ENCODE assay signal across 11 cellular contexts in the genomic region with DNA sequence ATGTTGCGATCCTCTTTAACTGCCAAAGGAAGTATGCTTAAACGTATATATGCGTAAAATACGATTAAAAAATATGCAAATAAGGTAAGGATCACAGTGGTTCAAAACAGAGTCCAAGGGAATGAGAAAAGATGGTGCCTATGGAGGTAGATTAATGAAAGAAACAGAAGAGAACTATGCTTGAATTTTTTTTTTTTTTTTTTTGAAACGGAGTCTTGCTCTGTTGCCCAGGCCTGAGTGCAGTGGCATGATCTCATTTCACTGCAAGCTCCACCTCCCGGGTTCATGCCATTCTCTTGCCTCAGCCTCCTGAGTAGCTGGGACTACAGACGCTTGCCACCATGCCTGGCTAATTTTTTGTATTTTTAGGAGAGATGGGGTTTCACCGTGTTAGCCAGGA. TPM values are rescaled to one million over a fixed set of nuclear protein-coding genes. Genes with fewer than 3 reads are reported as not detected.
DNase-seq lines count a peak whose midpoint lies in the region; ATAC-seq and TF ChIP-seq lines count a peak whose summit lies in the region.
"Not testable (repeated sequence)": the region's sequence is repeated elsewhere in the genome, so short reads cannot be mapped to it uniquely, and the experiment has no call there.
"Had no signal": no experiment of that assay in that cellular context is flagged by ENCODE, and none has a peak within 500 bp of the region (broad histone marks: within the 10 kb centered on the region; RNA-seq: fewer than 3 reads in every experiment).

No MANE protein-coding gene starts in this region.

- DNase-seq in CD4-positive, alpha-beta T cell; WTC11 (ENCODE audit: low spot score); naive thymus-derived CD4-positive, alpha-beta T cell: not testable (repeated sequence)
- DNase-seq in trophoblast cell, result peak; percentile 22 to 64

- not testable (repeated sequence) for H3K4me2 ChIP-seq in trophoblast cell (ENCODE audit: low read length)

- peaks cover 68% of the 10 kb centered on the region for H3K4me1 Mint-ChIP-seq in CD4-positive, alpha-beta T cell (ENCODE audit: low read depth)
- peaks cover 31 to 44% (median 36%) of the 10 kb centered on the region in 3 donors for H3K4me1 Mint-ChIP-seq in IgD-negative memory B cell
- H3K4me1 Mint-ChIP-seq in WTC11, result peaks cover 26% of the 10 kb centered on the region
- H3K4me1 Mint-ChIP-seq in activated naive CD8-positive, alpha-beta T cell (ENCODE audit: low read depth), result peaks cover 71% of the 10 kb centered on the region
- peaks cover 39 to 82% (median 61%) of the 10 kb centered on the region in 7 donors for H3K4me1 Mint-ChIP-seq in naive thymus-derived CD4-positive, alpha-beta T cell

- not testable (repeated sequence) for H4K91ac ChIP-seq in trophoblast cell (ENCODE audit: low read depth, low read length)

- WGBS in trophoblast cell (ENCODE audit: extremely low coverage, insufficient coverage, insufficient read length), result no CpG with 5 or more reads among the region's 8 CpGs

- H3K79me2 ChIP-seq in trophoblast cell (ENCODE audit: control insufficient read depth, insufficient read depth, low read length, poor library complexity), result peaks cover 12% of the 10 kb centered on the region

- not testable (repeated sequence) for H2BK5ac ChIP-seq in trophoblast cell (ENCODE audit: low read depth, low read length, poor library complexity)

- H3K18ac ChIP-seq in trophoblast cell (ENCODE audit: low read length), result not testable (repeated sequence)

- H3K4me1 ChIP-seq in naive thymus-derived CD4-positive, alpha-beta T cell (ENCODE audit: control insufficient read depth in 2 of 2, insufficient read depth in 2 of 2, low read length in 2 of 2), result peaks cover 28 to 30% of the 10 kb centered on the region in 2 donors
- H3K4me1 ChIP-seq in trophoblast cell (ENCODE audit: control insufficient read depth in 1 of 2, insufficient read depth in 2 of 2, low read length in 2 of 2), result not testable (repeated sequence)

- not testable (repeated sequence) for H4K8ac ChIP-seq in trophoblast cell (ENCODE audit: low read depth, low read length)

- H3K4me3 Mint-ChIP-seq in CD4-positive, alpha-beta T cell, result peak overlapping the region; percentile 40
- peak overlapping the region in 3 of 4 donors; percentile 12 to 68 (median 24) for H3K4me3 Mint-ChIP-seq in IgD-negative memory B cell
- H3K4me3 Mint-ChIP-seq in WTC11, result not testable (repeated sequence)
- peak overlapping the region; percentile 35 for H3K4me3 Mint-ChIP-seq in activated naive CD8-positive, alpha-beta T cell
- H3K4me3 Mint-ChIP-seq in naive thymus-derived CD4-positive, alpha-beta T cell, result peak overlapping the region in 9 of 10 donors; percentile 11 to 100 (median 43)

- not testable (repeated sequence) for H3K23ac ChIP-seq in trophoblast cell (ENCODE audit: low read length)

- POLR2A ChIA-PET in CD4-positive, alpha-beta T cell (lab: Charles Lee), result interaction anchor here (0.7 to 0.8 kb wide), 2 partner anchors 26 to 49 kb away, joined by 3 read pairs; no protein-coding TSS in a partner anchor
- POLR2A ChIA-PET in WTC11 (lab: Charles Lee); naive thymus-derived CD4-positive, alpha-beta T cell (lab: Charles Lee): not testable (repeated sequence)

- not testable (repeated sequence) for H2BK120ac ChIP-seq in trophoblast cell (ENCODE audit: insufficient read depth, low read length, poor library complexity)

- peak overlapping the region; percentile 56 for H3K4ac ChIP-seq in trophoblast cell (ENCODE audit: low read depth, low read length)

- H2BK12ac ChIP-seq in trophoblast cell (ENCODE audit: low read length), result not testable (repeated sequence)

- not testable (repeated sequence) for H3K9me3 ChIP-seq in CD4-positive, alpha-beta T cell (ENCODE audit: control insufficient read depth, low read length); naive thymus-derived CD4-positive, alpha-beta T cell (ENCODE audit: control insufficient read depth in 2 of 3, low read length in 3 of 3); trophoblast cell (ENCODE audit: insufficient read depth, low read depth, low read length)

- not testable (repeated sequence) for H3K27me3 Mint-ChIP-seq in CD4-positive, alpha-beta T cell; IgD-negative memory B cell; WTC11 (ENCODE audit: low read depth); activated naive CD8-positive, alpha-beta T cell; naive thymus-derived CD4-positive, alpha-beta T cell

- H3K9me3 Mint-ChIP-seq in CD4-positive, alpha-beta T cell; IgD-negative memory B cell; WTC11; activated naive CD8-positive, alpha-beta T cell (ENCODE audit: low read depth): not testable (repeated sequence)
- peaks cover 0 to 12% (median 0%) of the 10 kb centered on the region in 11 donors for H3K9me3 Mint-ChIP-seq in naive thymus-derived CD4-positive, alpha-beta T cell

- H3K4me3 ChIP-seq in naive thymus-derived CD4-positive, alpha-beta T cell (ENCODE audit: low read length); trophoblast cell (ENCODE audit: low read depth, low read length): not testable (repeated sequence)

- not testable (repeated sequence) for TF ChIP-seq CTCF in CD4-positive, alpha-beta T cell (IDR thresholded peaks at IDR 0.05); WTC11 (IDR thresholded peaks at IDR 0.05)

- H3K14ac ChIP-seq in trophoblast cell (ENCODE audit: low read length), result not testable (repeated sequence)

- peaks cover 66% of the 10 kb centered on the region for H3K36me3 Mint-ChIP-seq in CD4-positive, alpha-beta T cell (ENCODE audit: low read depth)
- not testable (repeated sequence) for H3K36me3 Mint-ChIP-seq in IgD-negative memory B cell; activated naive CD8-positive, alpha-beta T cell
- peaks cover 40% of the 10 kb centered on the region for H3K36me3 Mint-ChIP-seq in WTC11
- peaks cover 0 to 23% (median 17%) of the 10 kb centered on the region in 5 donors for H3K36me3 Mint-ChIP-seq in naive thymus-derived CD4-positive, alpha-beta T cell

- not testable (repeated sequence) for H2AFZ ChIP-seq in trophoblast cell (ENCODE audit: insufficient read depth, low read length, poor library complexity)

- not testable (repeated sequence) for H4K12ac ChIP-seq in trophoblast cell (ENCODE audit: low read depth, low read length)

- H3K27ac ChIP-seq in CD4-positive, alpha-beta T cell (ENCODE audit: low read depth, low read length); naive thymus-derived CD4-positive, alpha-beta T cell (ENCODE audit: low read depth, low read length); trophoblast cell (ENCODE audit: low read depth, low read length): not testable (repeated sequence)

- H3K36me3 ChIP-seq in naive thymus-derived CD4-positive, alpha-beta T cell (ENCODE audit: control insufficient read depth in 2 of 3, insufficient read depth in 3 of 3, low read length in 3 of 3), result not testable (repeated sequence)
- peaks cover 12% of the 10 kb centered on the region in 2 experiments for H3K36me3 ChIP-seq in trophoblast cell (ENCODE audit: control insufficient read depth in 1 of 2, insufficient read depth in 2 of 2, low read length in 2 of 2)

- ATAC-seq in CD4-positive, alpha-beta T cell (ENCODE audit: poor library complexity); WTC11; naive thymus-derived CD4-positive, alpha-beta T cell: not testable (repeated sequence)

- not testable (repeated sequence) for H3K79me1 ChIP-seq in trophoblast cell (ENCODE audit: low read length)

- not testable (repeated sequence) for H2AK5ac ChIP-seq in trophoblast cell (ENCODE audit: low read length)

- H3K9ac ChIP-seq in trophoblast cell (ENCODE audit: low read length), result not testable (repeated sequence)

- H3K27me3 ChIP-seq in CD4-positive, alpha-beta T cell (ENCODE audit: control insufficient read depth, insufficient read depth, low read length); naive thymus-derived CD4-positive, alpha-beta T cell (ENCODE audit: control insufficient read depth in 2 of 2, insufficient read depth in 2 of 2, low read length in 2 of 2); trophoblast cell (ENCODE audit: insufficient read depth, low read length): not testable (repeated sequence)

- intact Hi-C loops in CD4-positive, alpha-beta T cell (cut with DNase I, micrococcal nuclease), result not testable (repeated sequence)
- intact Hi-C loops in naive thymus-derived CD4-positive, alpha-beta T cell (cut with micrococcal nuclease), result loop anchor here (10.0 kb wide), 2 partner anchors 1011 to 1059 kb away; partner anchors contain the start of genes ANKHD1 (in 1 of the 2), CDC25C (in 1 of the 2) and FAM53C (in 1 of the 2)

- CTCF ChIA-PET in CD4-positive, alpha-beta T cell (lab: Charles Lee), result not testable (repeated sequence)
- CTCF ChIA-PET in WTC11 (lab: Charles Lee), result interaction anchor here (1.9 kb wide), 1 partner anchor 48 kb away, joined by 4 read pairs; no protein-coding TSS in a partner anchor
- CTCF ChIA-PET in naive thymus-derived CD4-positive, alpha-beta T cell (lab: Charles Lee), result interaction anchor here (0.6 kb wide), 1 partner anchor 1035 kb away, joined by 3 read pairs; no protein-coding TSS in a partner anchor

- H3K27ac Mint-ChIP-seq in CD4-positive, alpha-beta T cell; activated naive CD8-positive, alpha-beta T cell: not testable (repeated sequence)
- H3K27ac Mint-ChIP-seq in IgD-negative memory B cell (peak overlapping the region in 1 of 3 donors; percentile 63), WTC11 (peak overlapping the region; percentile 72)
- H3K27ac Mint-ChIP-seq in naive thymus-derived CD4-positive, alpha-beta T cell, result peak overlapping the region in 1 of 9 donors; percentile 58

RNA-seq across cellular contexts. Expression of gene PAIP2, which starts 3.8 kb away (rescaled TPM):
- total RNA-seq in CD4-positive, alpha-beta T cell, result 100 to 1,000 TPM; 151 to 156 TPM
- polyA plus RNA-seq in IgD-negative memory B cell, result 240 TPM
- total RNA-seq in WTC11 (2021), result 122 to 126 TPM (median 126 TPM) in 3 replicates
- 100 to 1,000 TPM in 3 of 5 experiments, 10 to 100 TPM in 2; 88.8 to 121 (median 106) TPM for total RNA-seq in naive thymus-derived CD4-positive, alpha-beta T cell
- polyA plus RNA-seq in naive thymus-derived CD4-positive, alpha-beta T cell, result 100 to 1,000 TPM; 374 to 417 TPM
- polyA plus RNA-seq in trophoblast cell (2013), result 156 and 175 TPM in 2 replicates

RNA-seq across cellular contexts. Expression of gene SLC23A1, which starts 37.7 kb away (rescaled TPM):
- total RNA-seq in CD4-positive, alpha-beta T cell, result not detected
- polyA plus RNA-seq in IgD-negative memory B cell, result not detected
- not detected in 3 replicates for total RNA-seq in WTC11 (2021)
- total RNA-seq in naive thymus-derived CD4-positive, alpha-beta T cell, result 1 to 10 TPM in 1 of 5 experiments, not detected in 4; 4.7 TPM
- polyA plus RNA-seq in naive thymus-derived CD4-positive, alpha-beta T cell, result not detected
- polyA plus RNA-seq in trophoblast cell (2013), result 0.18 and 0.31 TPM in 2 replicates
- total RNA-seq: CD4-positive, alpha-beta memory T cell; H9; IMR-90 had no signal
- polyA plus RNA-seq: AG04450; CD4-positive, alpha-beta memory T cell; IMR-90 had no signal

RNA-seq across cellular contexts. Expression of gene MZB1, which starts 44.3 kb away (rescaled TPM):
- under 1 TPM; 0.42 to 0.63 TPM for total RNA-seq in CD4-positive, alpha-beta T cell
- polyA plus RNA-seq in IgD-negative memory B cell, result 193 TPM
- 0.85 to 1.8 TPM (median 1.1 TPM) in 3 replicates for total RNA-seq in WTC11 (2021)
- 10 to 100 TPM in 3 of 5 experiments, under 1 TPM in 2; 0.60 to 70.6 (median 12.8) TPM for total RNA-seq in naive thymus-derived CD4-positive, alpha-beta T cell
- under 1 TPM; 0.25 to 0.80 TPM for polyA plus RNA-seq in naive thymus-derived CD4-positive, alpha-beta T cell
- 0.15 and 0.35 TPM in 2 replicates for polyA plus RNA-seq in trophoblast cell (2013)
- total RNA-seq: Caco-2, IMR-90 had no signal
- polyA plus RNA-seq: AG04450, IMR-90 had no signal

RNA-seq across cellular contexts. Expression of gene PROB1, which starts 49.5 kb away (rescaled TPM):
- under 1 TPM; 0.25 to 0.41 TPM for total RNA-seq in CD4-positive, alpha-beta T cell
- polyA plus RNA-seq in IgD-negative memory B cell, result 1.5 TPM
- 2.5 to 3.3 TPM (median 3.2 TPM) in 3 replicates for total RNA-seq in WTC11 (2021)
- 1 to 10 TPM in 2 of 5 experiments, under 1 TPM in 3; 0.58 to 4.9 (median 0.97) TPM for total RNA-seq in naive thymus-derived CD4-positive, alpha-beta T cell
- polyA plus RNA-seq in naive thymus-derived CD4-positive, alpha-beta T cell, result under 1 TPM in 1 of 2 donors, not detected in 1; 0.26 TPM
- 2.4 and 2.7 TPM in 2 replicates for polyA plus RNA-seq in trophoblast cell (2013)

RNA-seq across cellular contexts. Expression of gene MATR3, which starts 51.9 kb away (rescaled TPM):
- 100 to 1,000 TPM; 376 to 401 TPM for total RNA-seq in CD4-positive, alpha-beta T cell
- 346 TPM for polyA plus RNA-seq in IgD-negative memory B cell
- total RNA-seq in WTC11 (2021), result 228 to 290 TPM (median 233 TPM) in 3 replicates
- total RNA-seq in naive thymus-derived CD4-positive, alpha-beta T cell, result 100 to 1,000 TPM; 219 to 333 (median 274) TPM
- 100 to 1,000 TPM; 313 to 379 TPM for polyA plus RNA-seq in naive thymus-derived CD4-positive, alpha-beta T cell
- 164 and 185 TPM in 2 replicates for polyA plus RNA-seq in trophoblast cell (2013)
